In the genomic region with DNA sequence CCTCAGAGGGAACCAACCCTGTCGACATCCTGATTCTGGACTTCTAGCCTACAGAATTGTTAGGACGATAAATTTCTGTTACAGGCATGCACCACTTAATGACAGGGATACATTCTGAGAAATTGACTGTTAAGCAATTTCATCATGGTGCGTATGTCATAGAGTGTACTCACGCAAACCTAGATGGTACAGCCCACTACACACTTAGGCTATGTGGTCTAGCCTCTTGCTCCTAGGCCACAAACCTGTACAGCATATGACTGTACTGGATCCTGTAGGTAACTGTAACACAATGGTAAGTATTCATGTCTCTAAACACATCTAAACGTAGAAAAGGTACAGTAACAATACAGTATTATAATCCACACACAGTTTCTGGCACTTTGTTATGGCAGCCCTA, we compare ENCODE assay signal across 21 cellular contexts. TPM values are rescaled to one million over a fixed set of nuclear protein-coding genes. Genes with fewer than 3 reads are reported as not detected.
DNase-seq lines count a peak whose midpoint lies in the region; ATAC-seq, FAIRE-seq and TF ChIP-seq lines count a peak whose summit lies in the region.
"Had no signal": no experiment of that assay in that cellular context is flagged by ENCODE, and none has a peak within 500 bp of the region (broad histone marks: within the 10 kb centered on the region; RNA-seq: fewer than 3 reads in every experiment).

No MANE protein-coding gene starts in this region.

- H3K27ac ChIP-seq in HEK293 (ENCODE audit: extremely low read depth, low read depth, low read length) = no peak overlapping the region
- H3K27ac ChIP-seq in gastroesophageal sphincter = peak overlapping the region in 3 of 4 donors; percentile 3 to 94 (median 5)
- no peak overlapping the region for H3K27ac ChIP-seq in CD4-positive, alpha-beta T cell (ENCODE audit: low read depth, low read length)
- H3K27ac ChIP-seq in small intestine (ENCODE audit: low read depth in 1 of 2, low read length in 1 of 2) = no peak overlapping the region
- H3K27ac ChIP-seq: A549 had no signal

- TF ChIP-seq CTCF in HEK293 (tag by site-specific recombination; IDR thresholded peaks at IDR 0.05) = no peak
- TF ChIP-seq CTCF in gastroesophageal sphincter (IDR thresholded peaks at IDR 0.05) = no peak
- TF ChIP-seq CTCF in CD4-positive, alpha-beta T cell (IDR thresholded peaks at IDR 0.05) = no peak

- peaks cover 4 to 6% of the 10 kb centered on the region in 2 donors for H3K9me3 Mint-ChIP-seq in activated T-cell treated with anti-CD3 and anti-CD28 coated beads, Interleukin-2, amount 50 U/mL, for 72 hours
- H3K9me3 Mint-ChIP-seq in CD4-positive, alpha-beta T cell = peaks cover 2% of the 10 kb centered on the region
- H3K9me3 Mint-ChIP-seq: CD8-positive, alpha-beta T cell had no signal

- POLR2A ChIA-PET in HEK293 (lab: Yijun Ruan, JAX) = no interaction called here
- POLR2A ChIA-PET in CD4-positive, alpha-beta T cell (lab: Charles Lee) = no interaction called here

- H3K4me3 Mint-ChIP-seq in activated T-cell treated with anti-CD3 and anti-CD28 coated beads, Interleukin-2, amount 50 U/mL, for 72 hours = no peak overlapping the region
- no peak overlapping the region for H3K4me3 Mint-ChIP-seq in CD4-positive, alpha-beta T cell
- H3K4me3 Mint-ChIP-seq: CD8-positive, alpha-beta T cell had no signal

- H3K36me3 Mint-ChIP-seq in activated T-cell treated with anti-CD3 and anti-CD28 coated beads, Interleukin-2, amount 50 U/mL, for 72 hours (ENCODE audit: insufficient read depth in 2 of 2) = peaks cover 10 to 33% of the 10 kb centered on the region in 2 donors
- peaks cover 8% of the 10 kb centered on the region for H3K36me3 Mint-ChIP-seq in CD4-positive, alpha-beta T cell (ENCODE audit: low read depth)

- H3K4me1 ChIP-seq in HEK293 (ENCODE audit: control insufficient read depth, insufficient read depth, low read length) (0 out of 2 replicates have a peak, but pooled peaks cover 5% of the 10 kb centered on the region), gastroesophageal sphincter (peaks cover 13 to 66% (median 17%) of the 10 kb centered on the region in 3 donors), small intestine (ENCODE audit: control insufficient read depth in 2 of 2, insufficient read depth in 1 of 2, low read depth in 1 of 2, low read length in 1 of 2) (peaks cover 0 to 4% of the 10 kb centered on the region in 2 donors)
- H3K4me1 ChIP-seq: A549, Caco-2 had no signal

- H3K27me3 Mint-ChIP-seq in activated T-cell treated with anti-CD3 and anti-CD28 coated beads, Interleukin-2, amount 50 U/mL, for 72 hours (ENCODE audit: low read depth) = no peaks in the 10 kb centered on the region
- H3K27me3 Mint-ChIP-seq in CD4-positive, alpha-beta T cell = no peaks in the 10 kb centered on the region

- H3K36me3 ChIP-seq in HEK293 (ENCODE audit: control insufficient read depth in 2 of 2, insufficient read depth in 1 of 2, low read length in 2 of 2) (no peaks in the 10 kb centered on the region; a peak in 1 of 3 replicates), gastroesophageal sphincter (no peaks in the 10 kb centered on the region), small intestine (ENCODE audit: control insufficient read depth in 2 of 2, insufficient read depth in 2 of 2, low read length in 2 of 2) (no peaks in the 10 kb centered on the region)

- 87 to 92% methylated on average over 3 to 5 of the region's 5 CpGs for WGBS in gastroesophageal sphincter (ENCODE audit: low coverage in 1 of 2), 2 donors
- WGBS in small intestine, 3 donors = 91 to 97% (median 96%) methylated on average over 5 of the region's 5 CpGs

- no peak for TF ChIP-seq EP300 in gastroesophageal sphincter (IDR thresholded peaks at IDR 0.05)

- FAIRE-seq in small intestine (lab: Jason Lieb, UNC) = no peak
- FAIRE-seq: A549, G401.6 had no signal

- no peak for DNase-seq in activated T-cell treated with anti-CD3 and anti-CD28 coated beads, Interleukin-2, amount 50 U/mL, for 72 hours
- DNase-seq in activated T-cell treated with anti-CD3 and anti-CD28 coated beads for 4 hours (no peak), small intestine (no peak)
- no peak for DNase-seq in CD4-positive, alpha-beta T cell
- DNase-seq: C1 segment of cervical spinal cord; Caco-2; CD8-positive, alpha-beta T cell; NCI-H1105 treated with DMSO at 0.1 percent for 48 hours; NCI-H146; NCI-H1930; NCI-H446 treated with DMSO at 0.1 percent for 48 hours; NCI-H526; NCI-H82; NK-92 treated with Interleukin-12 subunit alpha and Interleukin-12 subunit beta, amount 100 ng/mL, for 24 hours; PC-3; SK-N-SH had no signal

- CTCF ChIA-PET in HEK293 (lab: Yijun Ruan, JAX) = no interaction called here
- CTCF ChIA-PET in CD4-positive, alpha-beta T cell (lab: Charles Lee) = no interaction called here

- intact Hi-C loops in CD4-positive, alpha-beta T cell (cut with DNase I, micrococcal nuclease) = no loop called here

- no peak overlapping the region for H3K27ac Mint-ChIP-seq in activated T-cell treated with anti-CD3 and anti-CD28 coated beads, Interleukin-2, amount 50 U/mL, for 72 hours
- H3K27ac Mint-ChIP-seq in CD4-positive, alpha-beta T cell = no peak overlapping the region
- H3K27ac Mint-ChIP-seq: CD8-positive, alpha-beta T cell had no signal

- TF ChIP-seq POLR2A in gastroesophageal sphincter (IDR thresholded peaks at IDR 0.05) = no peak

- H3K4me1 Mint-ChIP-seq in activated T-cell treated with anti-CD3 and anti-CD28 coated beads, Interleukin-2, amount 50 U/mL, for 72 hours (ENCODE audit: low read depth) = peaks cover 56% of the 10 kb centered on the region
- peaks cover 80% of the 10 kb centered on the region for H3K4me1 Mint-ChIP-seq in CD4-positive, alpha-beta T cell (ENCODE audit: low read depth)

- H3K27me3 ChIP-seq in gastroesophageal sphincter (no peaks in the 10 kb centered on the region), small intestine (ENCODE audit: control insufficient read depth in 2 of 2, insufficient read depth in 2 of 2, low read length in 2 of 2) (no peaks in the 10 kb centered on the region)
- H3K27me3 ChIP-seq in CD4-positive, alpha-beta T cell (ENCODE audit: control insufficient read depth, insufficient read depth, low read length) = no peaks in the 10 kb centered on the region

- H3K4me3 ChIP-seq in HEK293 (ENCODE audit: low read depth, low read length) = no peak overlapping the region
- no peak overlapping the region for H3K4me3 ChIP-seq in gastroesophageal sphincter
- no peak overlapping the region for H3K4me3 ChIP-seq in small intestine (ENCODE audit: low read depth in 1 of 2, low read length in 2 of 2)
- H3K4me3 ChIP-seq: A549 had no signal

- ATAC-seq in activated T-cell treated with anti-CD3 and anti-CD28 coated beads, Interleukin-2, amount 50 U/mL, for 72 hours (replicated peaks in 1 of 2) = peak; percentile 59 to 66
- ATAC-seq in gastroesophageal sphincter (no peak), GM21526 (IDR thresholded peaks at IDR 0.05; ENCODE audit: low FRiP score, unreplicated experiment) (no peak)
- ATAC-seq in CD4-positive, alpha-beta T cell (ENCODE audit: poor library complexity) = no peak
- ATAC-seq: A549; CD8-positive, alpha-beta T cell; PC-3 had no signal

- H3K9me3 ChIP-seq in HEK293 (ENCODE audit: control insufficient read depth, insufficient read depth, low read depth, low read length) (no peaks in the 10 kb centered on the region), gastroesophageal sphincter (peaks cover 0 to 7% (median 0%) of the 10 kb centered on the region in 3 donors), small intestine (ENCODE audit: control insufficient read depth, low read depth) (no peaks in the 10 kb centered on the region)
- no peaks in the 10 kb centered on the region for H3K9me3 ChIP-seq in CD4-positive, alpha-beta T cell (ENCODE audit: control insufficient read depth, low read length)
- H3K9me3 ChIP-seq: Caco-2 had no signal

TF ChIP-seq in HEK293, 187 proteins besides CTCF, POLR2A, EP300 and RAD21:
- TF ChIP-seq ZNF223 (tag by site-specific recombination; IDR thresholded peaks at IDR 0.05) = no peak
- TF ChIP-seq, protein P1, sequence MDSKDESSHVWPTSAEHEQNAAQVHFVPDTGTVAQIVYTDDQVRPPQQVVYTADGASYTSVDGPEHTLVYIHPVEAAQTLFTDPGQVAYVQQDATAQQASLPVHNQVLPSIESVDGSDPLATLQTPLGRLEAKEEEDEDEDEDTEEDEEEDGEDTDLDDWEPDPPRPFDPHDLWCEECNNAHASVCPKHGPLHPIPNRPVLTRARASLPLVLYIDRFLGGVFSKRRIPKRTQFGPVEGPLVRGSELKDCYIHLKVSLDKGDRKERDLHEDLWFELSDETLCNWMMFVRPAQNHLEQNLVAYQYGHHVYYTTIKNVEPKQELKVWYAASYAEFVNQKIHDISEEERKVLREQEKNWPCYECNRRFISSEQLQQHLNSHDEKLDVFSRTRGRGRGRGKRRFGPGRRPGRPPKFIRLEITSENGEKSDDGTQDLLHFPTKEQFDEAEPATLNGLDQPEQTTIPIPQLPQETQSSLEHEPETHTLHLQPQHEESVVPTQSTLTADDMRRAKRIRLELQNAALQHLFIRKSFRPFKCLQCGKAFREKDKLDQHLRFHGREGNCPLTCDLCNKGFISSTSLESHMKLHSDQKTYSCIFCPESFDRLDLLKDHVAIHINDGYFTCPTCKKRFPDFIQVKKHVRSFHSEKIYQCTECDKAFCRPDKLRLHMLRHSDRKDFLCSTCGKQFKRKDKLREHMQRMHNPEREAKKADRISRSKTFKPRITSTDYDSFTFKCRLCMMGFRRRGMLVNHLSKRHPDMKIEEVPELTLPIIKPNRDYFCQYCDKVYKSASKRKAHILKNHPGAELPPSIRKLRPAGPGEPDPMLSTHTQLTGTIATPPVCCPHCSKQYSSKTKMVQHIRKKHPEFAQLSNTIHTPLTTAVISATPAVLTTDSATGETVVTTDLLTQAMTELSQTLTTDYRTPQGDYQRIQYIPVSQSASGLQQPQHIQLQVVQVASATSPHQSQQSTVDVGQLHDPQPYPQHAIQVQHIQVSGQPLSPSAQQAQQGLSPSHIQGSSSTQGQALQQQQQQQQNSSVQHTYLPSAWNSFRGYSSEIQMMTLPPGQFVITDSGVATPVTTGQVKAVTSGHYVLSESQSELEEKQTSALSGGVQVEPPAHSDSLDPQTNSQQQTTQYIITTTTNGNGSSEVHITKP (tag by site-specific recombination; IDR thresholded peaks at IDR 0.05) = 0 out of 2 replicates have a peak, but pooled peaks have one; percentile 8

RNA-seq across cellular contexts. Expression of a gene that starts 13.3 kb away (rescaled TPM):
- 10 to 100 TPM; 39.6 to 57.3 TPM for total RNA-seq in activated T-cell treated with anti-CD3 and anti-CD28 coated beads, Interleukin-2, amount 50 U/mL, for 72 hours
- total RNA-seq in gastroesophageal sphincter = 100 to 1,000 TPM in 1 of 4 donors, 10 to 100 TPM in 3; 55.7 to 116 (median 78.8) TPM
- 10 to 100 TPM; 56.9 to 58.8 TPM for total RNA-seq in CD4-positive, alpha-beta T cell
- 10 to 100 TPM; 12.3 to 22.1 (median 19.2) TPM for polyA plus RNA-seq in small intestine

Comparison
In these comparisons a context has a peak if more than half of its experiments do, and no peak if none do; other contexts are left out.
1. ATAC-seq: peak in activated T-cell treated with anti-CD3 and anti-CD28 coated beads, Interleukin-2, amount 50 U/mL, for 72 hours (2 of 2); none in gastroesophageal sphincter (single experiment), CD4-positive, alpha-beta T cell (single experiment) and GM21526 (single experiment).
2. H3K27ac ChIP-seq: peak in gastroesophageal sphincter (3 of 4); none in HEK293 (single experiment), CD4-positive, alpha-beta T cell (single experiment) and small intestine (0 of 2).